ENCODE assay signal across 8 cellular contexts in genomic region chr14:73949752-73950734, GRCh38. TPM values are rescaled to one million over a fixed set of nuclear protein-coding genes. Genes with fewer than 3 reads are reported as not detected.
A peak's percentile ranks its signal among the peaks of the same experiment; 100 is the strongest.
DNase-seq lines count a peak whose midpoint lies in the region; ATAC-seq, FAIRE-seq and TF ChIP-seq lines count a peak whose summit lies in the region.

COQ6 (plus strand) TSS chr14:73950302; CDS start chr14:73950333, 31 bp downstream.
A gene with protein sequence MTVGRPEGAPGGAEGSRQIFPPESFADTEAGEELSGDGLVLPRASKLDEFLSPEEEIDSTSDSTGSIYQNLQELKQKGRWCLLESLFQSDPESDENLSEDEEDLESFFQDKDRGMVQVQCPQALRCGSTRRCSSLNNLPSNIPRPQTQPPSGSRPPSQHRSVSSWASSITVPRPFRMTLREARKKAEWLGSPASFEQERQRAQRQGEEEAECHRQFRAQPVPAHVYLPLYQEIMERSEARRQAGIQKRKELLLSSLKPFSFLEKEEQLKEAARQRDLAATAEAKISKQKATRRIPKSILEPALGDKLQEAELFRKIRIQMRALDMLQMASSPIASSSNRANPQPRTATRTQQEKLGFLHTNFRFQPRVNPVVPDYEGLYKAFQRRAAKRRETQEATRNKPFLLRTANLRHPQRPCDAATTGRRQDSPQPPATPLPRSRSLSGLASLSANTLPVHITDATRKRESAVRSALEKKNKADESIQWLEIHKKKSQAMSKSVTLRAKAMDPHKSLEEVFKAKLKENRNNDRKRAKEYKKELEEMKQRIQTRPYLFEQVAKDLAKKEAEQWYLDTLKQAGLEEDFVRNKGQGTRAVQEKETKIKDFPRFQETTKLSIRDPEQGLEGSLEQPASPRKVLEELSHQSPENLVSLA (minus strand): TSS chr14:73950094. CDS start chr14:73950026, 68 bp downstream.

- no peak for FAIRE-seq in RCC 7860 (lab: Jason Lieb, UNC)

- peak within 1 kb of the TSS; percentile 95 for H2AFZ ChIP-seq in fibroblast of lung (ENCODE audit: low read length)

- TF ChIP-seq CTCF in DOHH2 (IDR thresholded peaks at IDR 0.05; ENCODE audit: low read depth, low read length, poor library complexity, severe bottlenecking) (peak; percentile 37), fibroblast of lung (conservative IDR thresholded peaks at IDR 0.05 in 1 of 2, IDR thresholded peaks at IDR 0.05 in 1 of 2; ENCODE audit: low read depth in 1 of 2, low read length in 2 of 2) (peak in 1 of 2 donors; percentile 11)

- H3K36me3 Mint-ChIP-seq in naive thymus-derived CD4-positive, alpha-beta T cell: peaks cover 0 to 9% (median 5%) of the 10 kb centered on the region in 5 donors
- H3K36me3 Mint-ChIP-seq in stimulated activated naive B cell treated with anti-CD40 and anti-IgM and Interleukin-4, amounts not matched to agents 10 μg/mL and 1 μg/mL and 100 μg/mL, for 72 hours: peaks cover 3 to 9% of the 10 kb centered on the region in 2 donors

- H3F3A ChIP-seq in DOHH2 (ENCODE audit: control insufficient read depth, insufficient read depth): 0 out of 2 replicates have a peak, but pooled peaks cover 2% of the 10 kb centered on the region

- peaks cover 11% of the 10 kb centered on the region for H3K36me3 ChIP-seq in DOHH2 (ENCODE audit: control insufficient read depth, low read length)
- peaks cover 16% of the 10 kb centered on the region for H3K36me3 ChIP-seq in KOPT-K1 (ENCODE audit: insufficient read depth, low read length)
- peaks cover 2% of the 10 kb centered on the region for H3K36me3 ChIP-seq in fibroblast of lung (ENCODE audit: control insufficient read depth, insufficient read depth, low read length)
- H3K36me3 ChIP-seq in naive thymus-derived CD4-positive, alpha-beta T cell (ENCODE audit: control insufficient read depth in 2 of 3, insufficient read depth in 3 of 3, low read length in 3 of 3): peaks cover 0 to 17% (median under 1%) of the 10 kb centered on the region in 3 experiments

- DNase-seq in RCC 7860 (ENCODE audit: low spot score) (peak; percentile 82), fibroblast of lung (ENCODE audit: low read depth in 2 of 2) (peak; percentile 95 to 97)
- peak; percentile 81 to 87 for DNase-seq in activated T-helper 1 cell treated with anti-CD3 and anti-CD28 coated beads, Interleukin-2, amount 50 U/mL, for 16 hours (ENCODE audit: low read depth in 1 of 2, low spot score in 1 of 2)
- peak; percentile 82 to 97 (median 95) for DNase-seq in naive thymus-derived CD4-positive, alpha-beta T cell
- peak; percentile 93 for DNase-seq in stimulated activated naive B cell treated with anti-CD40 and anti-IgM and Interleukin-4, amounts not matched to agents 10 μg/mL and 1 μg/mL and 100 μg/mL, for 72 hours

- intact Hi-C loops in naive thymus-derived CD4-positive, alpha-beta T cell (cut with micrococcal nuclease): loop anchor here (1.0 to 2.0 kb wide), 11 partner anchors 64 to 543 kb away; partner anchors contain the start of genes ALDH6A1 (in 2 of the 2), BBOF1 (in 2 of the 2), ENTPD5 (in 2 of the 2) and LIN52 (in 2 of the 2)

- peak; percentile 84 for ATAC-seq in GM21786 (IDR thresholded peaks at IDR 0.05; ENCODE audit: unreplicated experiment)
- peak; percentile 96 for ATAC-seq in naive thymus-derived CD4-positive, alpha-beta T cell
- ATAC-seq in stimulated activated naive B cell treated with anti-CD40 and anti-IgM and Interleukin-4, amounts not matched to agents 10 μg/mL and 1 μg/mL and 100 μg/mL, for 72 hours (replicated peaks): peak; percentile 94

- H3K4me1 ChIP-seq in DOHH2 (ENCODE audit: control insufficient read depth, low read length): peaks cover 6% of the 10 kb centered on the region
- H3K4me1 ChIP-seq in fibroblast of lung (ENCODE audit: control insufficient read depth, extremely low read depth, insufficient read depth, low read length): no peaks in the 10 kb centered on the region
- peaks cover 0 to 4% of the 10 kb centered on the region in 2 donors for H3K4me1 ChIP-seq in naive thymus-derived CD4-positive, alpha-beta T cell (ENCODE audit: control insufficient read depth in 2 of 2, insufficient read depth in 2 of 2, low read length in 2 of 2)

- peak within 1 kb of the TSS; percentile 63 for H3K27ac ChIP-seq in DOHH2 (ENCODE audit: low read depth, low read length)
- H3K27ac ChIP-seq in KOPT-K1 (ENCODE audit: low read depth, low read length, poor library complexity, severe bottlenecking): peak within 1 kb of the TSS; percentile 74
- H3K27ac ChIP-seq in fibroblast of lung (ENCODE audit: insufficient read depth, low read length): peak within 1 kb of the TSS; percentile 95
- H3K27ac ChIP-seq in naive thymus-derived CD4-positive, alpha-beta T cell (ENCODE audit: low read depth, low read length): peak within 1 kb of the TSS; percentile 94

- H3K9me3 ChIP-seq in DOHH2 (ENCODE audit: control insufficient read depth, insufficient read depth, low read length) (no peaks in the 10 kb centered on the region), KOPT-K1 (ENCODE audit: insufficient read depth, low read length, poor library complexity, severe bottlenecking) (no peaks in the 10 kb centered on the region), fibroblast of lung (ENCODE audit: control insufficient read depth, insufficient read depth, low read depth, low read length) (no peaks in the 10 kb centered on the region)
- no peaks in the 10 kb centered on the region for H3K9me3 ChIP-seq in naive thymus-derived CD4-positive, alpha-beta T cell (ENCODE audit: control insufficient read depth in 2 of 3, low read length in 3 of 3)

- H3K79me2 ChIP-seq in DOHH2 (ENCODE audit: control insufficient read depth, low read length) (peaks cover 12% of the 10 kb centered on the region), fibroblast of lung (ENCODE audit: control insufficient read depth, insufficient read depth, low read length) (peaks cover 3% of the 10 kb centered on the region)

- peaks cover 0 to 2% (median 0%) of the 10 kb centered on the region in 11 donors for H3K9me3 Mint-ChIP-seq in naive thymus-derived CD4-positive, alpha-beta T cell
- no peaks in the 10 kb centered on the region for H3K9me3 Mint-ChIP-seq in stimulated activated naive B cell treated with anti-CD40 and anti-IgM and Interleukin-4, amounts not matched to agents 10 μg/mL and 1 μg/mL and 100 μg/mL, for 72 hours

- peak within 1 kb of the TSS; percentile 82 for H3K4me3 ChIP-seq in DOHH2 (ENCODE audit: low read length)
- peak within 1 kb of the TSS; percentile 84 to 99 (median 91) for H3K4me3 ChIP-seq in fibroblast of lung (replicated peaks in 1 of 4; ENCODE audit: control extremely low read depth in 1 of 4, insufficient read depth in 1 of 4, low read depth in 3 of 4, low read length in 4 of 4)
- H3K4me3 ChIP-seq in naive thymus-derived CD4-positive, alpha-beta T cell (ENCODE audit: low read length): peak within 1 kb of the TSS; percentile 92

- peak within 1 kb of the TSS; percentile 77 for H3K4me2 ChIP-seq in DOHH2 (ENCODE audit: low read length)
- peak within 1 kb of the TSS; percentile 72 for H3K4me2 ChIP-seq in fibroblast of lung (ENCODE audit: extremely low read depth, insufficient read depth, low read length)

- H3K9me2 ChIP-seq in DOHH2 (replicated peaks; ENCODE audit: control insufficient read depth, low read length): no peaks in the 10 kb centered on the region

- POLR2A ChIA-PET in naive thymus-derived CD4-positive, alpha-beta T cell (lab: Charles Lee): interaction anchor here (0.6 to 1.3 kb wide), 10 partner anchors 9 to 495 kb away, joined by 3 to 12 read pairs (median 5); partner anchors contain the start of genes BBOF1, ENTPD5 and ZNF410

- peaks cover 5 to 34% (median 27%) of the 10 kb centered on the region in 7 donors for H3K4me1 Mint-ChIP-seq in naive thymus-derived CD4-positive, alpha-beta T cell
- H3K4me1 Mint-ChIP-seq in stimulated activated naive B cell treated with anti-CD40 and anti-IgM and Interleukin-4, amounts not matched to agents 10 μg/mL and 1 μg/mL and 100 μg/mL, for 72 hours: peaks cover 4 to 24% of the 10 kb centered on the region in 2 donors

- H4K20me1 ChIP-seq in DOHH2 (ENCODE audit: control insufficient read depth, insufficient read depth, low read depth, low read length) (no peaks in the 10 kb centered on the region), fibroblast of lung (ENCODE audit: control insufficient read depth, extremely low read depth, insufficient read depth, low read length) (no peaks in the 10 kb centered on the region)

- H3K27ac Mint-ChIP-seq in naive thymus-derived CD4-positive, alpha-beta T cell: peak within 1 kb of the TSS; percentile 93 to 98 (median 95)
- H3K27ac Mint-ChIP-seq in stimulated activated naive B cell treated with anti-CD40 and anti-IgM and Interleukin-4, amounts not matched to agents 10 μg/mL and 1 μg/mL and 100 μg/mL, for 72 hours: peak within 1 kb of the TSS; percentile 98

- peak within 1 kb of the TSS; percentile 91 for H3K9ac ChIP-seq in fibroblast of lung (ENCODE audit: insufficient read depth, low read length)

- peak within 1 kb of the TSS; percentile 96 to 99 (median 98) for H3K4me3 Mint-ChIP-seq in naive thymus-derived CD4-positive, alpha-beta T cell
- peak within 1 kb of the TSS; percentile 98 to 100 for H3K4me3 Mint-ChIP-seq in stimulated activated naive B cell treated with anti-CD40 and anti-IgM and Interleukin-4, amounts not matched to agents 10 μg/mL and 1 μg/mL and 100 μg/mL, for 72 hours

- CTCF ChIA-PET in naive thymus-derived CD4-positive, alpha-beta T cell (lab: Charles Lee): no interaction called here

- H3K27me3 Mint-ChIP-seq in naive thymus-derived CD4-positive, alpha-beta T cell: no peaks in the 10 kb centered on the region
- H3K27me3 Mint-ChIP-seq in stimulated activated naive B cell treated with anti-CD40 and anti-IgM and Interleukin-4, amounts not matched to agents 10 μg/mL and 1 μg/mL and 100 μg/mL, for 72 hours: no peaks in the 10 kb centered on the region

- H3K27me3 ChIP-seq in DOHH2 (ENCODE audit: control insufficient read depth, low read length) (no peaks in the 10 kb centered on the region), fibroblast of lung (ENCODE audit: control insufficient read depth, insufficient read depth, low read length) (no peaks in the 10 kb centered on the region)
- no peaks in the 10 kb centered on the region for H3K27me3 ChIP-seq in naive thymus-derived CD4-positive, alpha-beta T cell (ENCODE audit: control insufficient read depth in 2 of 2, insufficient read depth in 2 of 2, low read length in 2 of 2)

RNA-seq across cellular contexts. Expression of gene COQ6, which starts in this region (rescaled TPM):
- 13.4 and 18.0 TPM in 2 replicates for total RNA-seq in fibroblast of lung
- polyA plus RNA-seq in fibroblast of lung: 20.8 and 23.2 TPM in 2 replicates
- polyA plus RNA-seq in fibroblast of lung (2012): 14.4 and 17.0 TPM in 2 replicates
- polyA minus RNA-seq in fibroblast of lung (ENCODE audit: low replicate concordance): 19.4 and 44.9 TPM in 2 replicates
- 10 to 100 TPM; 22.8 to 47.3 (median 36.4) TPM for total RNA-seq in naive thymus-derived CD4-positive, alpha-beta T cell
- 10 to 100 TPM; 13.4 to 22.9 TPM for polyA plus RNA-seq in naive thymus-derived CD4-positive, alpha-beta T cell

RNA-seq across cellular contexts. Expression of the second gene that starts in this region (rescaled TPM):
- total RNA-seq in fibroblast of lung: 4.1 and 5.3 TPM in 2 replicates
- 2.8 and 3.7 TPM in 2 replicates for polyA plus RNA-seq in fibroblast of lung
- polyA plus RNA-seq in fibroblast of lung (2012): 2.1 and 3.6 TPM in 2 replicates
- 0.74 and 2.1 TPM in 2 replicates for polyA minus RNA-seq in fibroblast of lung (ENCODE audit: low replicate concordance)
- total RNA-seq in naive thymus-derived CD4-positive, alpha-beta T cell: 1 to 10 TPM; 1.8 to 6.6 (median 3.7) TPM
- polyA plus RNA-seq in naive thymus-derived CD4-positive, alpha-beta T cell: 1 to 10 TPM; 1.7 to 4.5 TPM

Comparison
In these comparisons a context has a peak if more than half of its experiments do, and no peak if none do; other contexts are left out.
1. Peak in every context shown above with its lines: DNase-seq, ATAC-seq, H3K4me3 ChIP-seq and H3K27ac ChIP-seq.